ENCODE assay signal across 20 cellular contexts in genomic region chrX:19902110-19902509, GRCh38. TPM values are rescaled to one million over a fixed set of nuclear protein-coding genes. Genes with fewer than 3 reads are reported as not detected.
DNase-seq lines count a peak whose midpoint lies in the region; ATAC-seq and TF ChIP-seq lines count a peak whose summit lies in the region.
"Had no signal": no experiment of that assay in that cellular context is flagged by ENCODE, and none has a peak within 500 bp of the region (broad histone marks: within the 10 kb centered on the region; RNA-seq: fewer than 3 reads in every experiment).

No MANE protein-coding gene starts in this region.

- H3K27me3 ChIP-seq in IMR-90 (ENCODE audit: control insufficient read depth, insufficient read depth, low read length) (no peaks in the 10 kb centered on the region), heart left ventricle (no peaks in the 10 kb centered on the region), adrenal gland (peaks cover 9% of the 10 kb centered on the region)
- H3K27me3 ChIP-seq: BE2C, SJSA1 had no signal

- H3K36me3 Mint-ChIP-seq in chondrocyte (ENCODE audit: low read depth): no peaks in the 10 kb centered on the region
- H3K36me3 Mint-ChIP-seq: CD4-positive, alpha-beta memory T cell had no signal

- H2BK20ac ChIP-seq in IMR-90 (ENCODE audit: low read depth, low read length): no peak overlapping the region

- peaks cover 9% of the 10 kb centered on the region for H3K4me1 Mint-ChIP-seq in chondrocyte (ENCODE audit: low read depth)

- no peak overlapping the region for H3K9ac ChIP-seq in IMR-90 (ENCODE audit: low read depth, low read length)

- no peak overlapping the region for H2AK5ac ChIP-seq in IMR-90 (ENCODE audit: low read depth, low read length)

- H3K4me2 ChIP-seq in IMR-90 (ENCODE audit: low read depth, low read length): no peak overlapping the region

- no peaks in the 10 kb centered on the region for H3K9me3 ChIP-seq in IMR-90 (ENCODE audit: control insufficient read depth, insufficient read depth, low read length)
- H3K9me3 ChIP-seq in heart left ventricle: no peaks in the 10 kb centered on the region
- no peaks in the 10 kb centered on the region for H3K9me3 ChIP-seq in adrenal gland (replicated peaks in 1 of 3)
- H3K9me3 ChIP-seq: BE2C, HAP-1, SJSA1 had no signal

- H3K27me3 Mint-ChIP-seq in chondrocyte (ENCODE audit: low read depth): no peaks in the 10 kb centered on the region
- H3K27me3 Mint-ChIP-seq: CD4-positive, alpha-beta memory T cell had no signal

- H3K27ac ChIP-seq in IMR-90 (ENCODE audit: insufficient read depth, low read length) (no peak overlapping the region), heart left ventricle (no peak overlapping the region), adrenal gland (no peak overlapping the region)
- H3K27ac ChIP-seq: RWPE1, SJSA1 had no signal

- H2BK15ac ChIP-seq in IMR-90 (ENCODE audit: low read depth, low read length): no peak overlapping the region

- ATAC-seq in IMR-90 (ENCODE audit: low read depth) (no peak), heart left ventricle (peak in 3 of 4 donors; percentile 48 to 80 (median 63))

- no peak for TF ChIP-seq RAD21 in IMR-90 (IDR thresholded peaks at IDR 0.05; ENCODE audit: low read length)

- H4K20me1 ChIP-seq in IMR-90 (ENCODE audit: insufficient read depth, low read length): no peaks in the 10 kb centered on the region

- no peak for TF ChIP-seq POLR2A in IMR-90 (IDR thresholded peaks at IDR 0.05; ENCODE audit: low read depth, low read length)
- TF ChIP-seq POLR2A in heart left ventricle (IDR thresholded peaks at IDR 0.05): no peak
- TF ChIP-seq POLR2A in adrenal gland (IDR thresholded peaks at IDR 0.05): no peak

- H2AFZ ChIP-seq in IMR-90 (replicated peaks; ENCODE audit: low read length, poor library complexity): no peak overlapping the region

- no peak overlapping the region for H2BK120ac ChIP-seq in IMR-90 (ENCODE audit: low read depth, low read length)

- intact Hi-C loops in IMR-90 (cut with micrococcal nuclease) (no loop called here), heart left ventricle (cut with DNase I) (loop anchor here in 7 of 10 donors (5.0 to 10.0 kb wide), 5 partner anchors 93 to 233 kb away; partner anchors contain the start of gene BCLAF3 (in 2 of the 7)), adrenal gland (cut with DNase I) (loop anchor here in 1 of 2 donors (5.0 to 10.0 kb wide), 2 partner anchors 90 to 213 kb away; partner anchors contain the start of genes BCLAF3 and MAP7D2)

- dilution Hi-C loops in IMR-90 (cut with HindIII; ENCODE audit: low sequenced_read_pairs, unreplicated experiment): no loop called here

- peak overlapping the region; percentile 64 for H3K27ac Mint-ChIP-seq in chondrocyte (ENCODE audit: unreplicated experiment)
- H3K27ac Mint-ChIP-seq: CD4-positive, alpha-beta memory T cell had no signal

- H3K4me3 ChIP-seq in IMR-90 (ENCODE audit: insufficient read depth, low read depth, low read length) (no peak overlapping the region), heart left ventricle (no peak overlapping the region), skeletal muscle cell (ENCODE audit: low read depth, low read length) (no peak overlapping the region), adrenal gland (no peak overlapping the region)
- H3K4me3 ChIP-seq: HAP-1, SJSA1 had no signal

- no peak overlapping the region for H2BK5ac ChIP-seq in IMR-90 (ENCODE audit: low read depth, low read length, poor library complexity, severe bottlenecking)

- no peaks in the 10 kb centered on the region for H3K9me3 Mint-ChIP-seq in chondrocyte (ENCODE audit: low read depth)

- H3K36me3 ChIP-seq in IMR-90 (ENCODE audit: control insufficient read depth, insufficient read depth, low read length): no peaks in the 10 kb centered on the region
- no peaks in the 10 kb centered on the region for H3K36me3 ChIP-seq in heart left ventricle
- no peaks in the 10 kb centered on the region for H3K36me3 ChIP-seq in adrenal gland (replicated peaks in 1 of 2)
- H3K36me3 ChIP-seq: BE2C, HAP-1, SJSA1 had no signal

- no peak overlapping the region for H3K56ac ChIP-seq in IMR-90 (ENCODE audit: extremely low read depth, insufficient read depth, low read length)

- H3K4me1 ChIP-seq in IMR-90 (ENCODE audit: control insufficient read depth, insufficient read depth, low read length): no peaks in the 10 kb centered on the region
- H3K4me1 ChIP-seq in heart left ventricle: no peaks in the 10 kb centered on the region
- H3K4me1 ChIP-seq in adrenal gland (replicated peaks in 1 of 2): no peaks in the 10 kb centered on the region
- H3K4me1 ChIP-seq: BE2C, HAP-1, SJSA1 had no signal

- DNase-seq in IMR-90 (peak; percentile 38), chondrocyte (ENCODE audit: low spot score) (no peak), heart left ventricle (peak in 4 of 5 donors; percentile 24 to 55 (median 42)), skeletal muscle cell (ENCODE audit: low read depth) (peak; percentile 26), adrenal gland (no peak), ecto neural progenitor cell (ENCODE audit: low spot score) (no peak), HuH-7 (ENCODE audit: low spot score) (no peak)
- DNase-seq: BE2C; Calu3; CD4-positive, alpha-beta memory T cell; DMS53; KBM-7; MV-4-11; NCI-H1436; NCI-H2029; NCI-H2171; NCI-H774 had no signal

- 67% methylated on average over 1 of the region's 4 CpGs; no CpG with 5 or more reads in 1 of the 2 experiments for WGBS in IMR-90 (ENCODE audit: extremely low coverage in 2 of 2, insufficient read length in 1 of 2), 2 experiments
- 52 to 64% (median 58%) methylated on average over 4 of the region's 4 CpGs for WGBS in heart left ventricle, 4 donors
- WGBS in adrenal gland, 4 donors: 84 to 91% (median 86%) methylated on average over 4 of the region's 4 CpGs

- no peak overlapping the region for H3K4me3 Mint-ChIP-seq in chondrocyte (ENCODE audit: unreplicated experiment)
- H3K4me3 Mint-ChIP-seq: CD4-positive, alpha-beta memory T cell had no signal

- H2AK9ac ChIP-seq in IMR-90 (replicated peaks; ENCODE audit: low read depth, low read length, poor library complexity): no peak overlapping the region

- no peak overlapping the region for H4K8ac ChIP-seq in IMR-90 (ENCODE audit: low read depth in 2 of 2, low read length in 2 of 2)

- no peak overlapping the region for H4K5ac ChIP-seq in IMR-90 (ENCODE audit: low read depth, low read length)

- no peak overlapping the region for H4K91ac ChIP-seq in IMR-90 (ENCODE audit: insufficient read depth, low read depth, low read length)

- no TSS peak for BruUV-seq in IMR-90 (replicated peaks; lab: Mats Ljungman, UMichigan)

- H3K4ac ChIP-seq in IMR-90 (ENCODE audit: low read depth, low read length): no peak overlapping the region

- H3K18ac ChIP-seq in IMR-90 (ENCODE audit: low read depth, low read length): no peak overlapping the region

- TF ChIP-seq CTCF in IMR-90 (conservative IDR thresholded peaks at IDR 0.05; ENCODE audit: low read depth, low read length) (no peak), chondrocyte (IDR thresholded peaks at IDR 0.05) (no peak), heart left ventricle (IDR thresholded peaks at IDR 0.05) (no peak), adrenal gland (IDR thresholded peaks at IDR 0.05) (no peak)

- H3K9me1 ChIP-seq in IMR-90 (ENCODE audit: insufficient read depth, low read length): no peaks in the 10 kb centered on the region

- in situ Hi-C loops in IMR-90 (cut with MboI; ENCODE audit: low sequenced_read_pairs): no loop called here

- CTCF ChIA-PET in IMR-90 (lab: Yijun Ruan, JAX): interaction anchor here (0.6 kb wide), 1 partner anchor 219 kb away, joined by 3 read pairs; no protein-coding TSS in a partner anchor

- H3K79me1 ChIP-seq in IMR-90 (ENCODE audit: low read depth in 1 of 2, low read length in 2 of 2): no peaks in the 10 kb centered on the region

- H3K14ac ChIP-seq in IMR-90 (replicated peaks; ENCODE audit: low read depth, low read length): no peak overlapping the region

- H3K23ac ChIP-seq in IMR-90 (ENCODE audit: low read depth, low read length): no peak overlapping the region

- POLR2A ChIA-PET in IMR-90 (lab: Charles Lee; ENCODE audit: unreplicated experiment): no interaction called here

TF ChIP-seq in IMR-90, 13 proteins besides CTCF, POLR2A, EP300 and RAD21:
- TF ChIP-seq MXI1 (IDR thresholded peaks at IDR 0.05; ENCODE audit: borderline replicate concordance, low read depth, low read length) (no peak), MAZ (IDR thresholded peaks at IDR 0.05; ENCODE audit: borderline replicate concordance, low read depth, low read length) (no peak), USF2 (IDR thresholded peaks at IDR 0.05; ENCODE audit: low read depth, low read length) (no peak), ELK1 (IDR thresholded peaks at IDR 0.05; ENCODE audit: borderline replicate concordance, low read depth, low read length) (no peak), RFX5 (IDR thresholded peaks at IDR 0.05; ENCODE audit: low read depth, low read length) (no peak), CHD1 (IDR thresholded peaks at IDR 0.05; ENCODE audit: low read depth, low read length) (no peak), FOS (IDR thresholded peaks at IDR 0.05; ENCODE audit: low read depth, low read length) (no peak), SMC3 (IDR thresholded peaks at IDR 0.05; ENCODE audit: low read depth, low read length) (no peak), RCOR1 (IDR thresholded peaks at IDR 0.05; ENCODE audit: insufficient replicate concordance, low read length) (no peak)

RNA-seq across cellular contexts. Expression of gene SH3KBP1, which starts 14.7 kb away (rescaled TPM):
- total RNA-seq in IMR-90 (2012; rRNA removed) (20.1 and 26.7 TPM in 2 replicates), chondrocyte (37.6 to 63.2 TPM (median 58.8 TPM) in 3 replicates), heart left ventricle (10 to 100 TPM; 22.4 to 51.6 (median 29.5) TPM), adrenal gland (10 to 100 TPM; 13.3 to 21.7 (median 15.2) TPM)
- polyA plus RNA-seq in IMR-90 (2012; rRNA removed) (22.0 and 24.4 TPM in 2 replicates), heart left ventricle (10 to 100 TPM in 1 of 2 donors, 1 to 10 TPM in 1; 9.6 to 17.6 TPM), adrenal gland (10 to 100 TPM in 2 of 3 donors, 1 to 10 TPM in 1; 4.7 to 19.1 (median 11.2) TPM)
- 9.5 and 11.8 TPM in 2 replicates for polyA plus RNA-seq in IMR-90 (2012; cell fraction: cytosol; rRNA removed)
- 6.1 and 10.4 TPM in 2 replicates for polyA plus RNA-seq in IMR-90 (2012; cell fraction: nucleus; rRNA removed; ENCODE audit: low replicate concordance)

Comparison
In these comparisons a context has a peak if more than half of its experiments do, and no peak if none do; other contexts are left out.
1. DNase-seq: peak in IMR-90 (single experiment), heart left ventricle (4 of 5) and skeletal muscle cell (single experiment); none in chondrocyte (single experiment), adrenal gland (0 of 7), ecto neural progenitor cell (single experiment) and HuH-7 (single experiment).